10 cellular contexts compared by ENCODE assay signal in genomic region chr3:112357888-112358287, GRCh38. TPM values are rescaled to one million over a fixed set of nuclear protein-coding genes. Genes with fewer than 3 reads are reported as not detected.
DNase-seq lines count a peak whose midpoint lies in the region; ATAC-seq and FAIRE-seq lines count a peak whose summit lies in the region.
"Had no signal": no experiment of that assay in that cellular context is flagged by ENCODE, and none has a peak within 500 bp of the region (broad histone marks: within the 10 kb centered on the region; RNA-seq: fewer than 3 reads in every experiment).

No MANE protein-coding gene starts in this region.

- ATAC-seq in left cardiac atrium (peak; percentile 30 to 64), HG02642 (IDR thresholded peaks at IDR 0.05; ENCODE audit: poor library complexity, unreplicated experiment) (no peak)

- peak; percentile 74 for FAIRE-seq in urothelium cell line (lab: Jason Lieb, UNC)

- intact Hi-C loops in left cardiac atrium (cut with DNase I): no loop called here

- peak; percentile 34 for DNase-seq in stimulated activated CD4-positive, alpha-beta T cell treated with anti-CD3 and anti-CD28 coated beads, Interleukin-15, amount 100 ng/mL, for 24 hours
- no peak for DNase-seq in stimulated activated CD4-positive, alpha-beta T cell treated with anti-CD3 and anti-CD28 coated beads, Interleukin-12 subunit alpha, Interleukin-12 subunit beta, amount 100 ng/mL, for 4 hours
- DNase-seq in activated T-helper 1 cell treated with Interleukin-2 at 50 U/mL for 16 hours (ENCODE audit: low read depth) (peak; percentile 6), left cardiac atrium (no peak), urothelium cell line (ENCODE audit: low spot score) (no peak), hepatic stellate cell (ENCODE audit: low spot score) (no peak), DMS 273 treated with DMSO at 0.1 percent for 48 hours (lab: John Stamatoyannopoulos, UW) (no peak)
- DNase-seq: NCI-H69, SW 1271 had no signal

RNA-seq across cellular contexts. Expression of gene CD200, which starts 24.9 kb away (rescaled TPM):
- total RNA-seq in left cardiac atrium: 1 to 10 TPM; 5.8 to 6.7 TPM

Comparison
In these comparisons a context has a peak if more than half of its experiments do, and no peak if none do; other contexts are left out.
1. DNase-seq: peak in stimulated activated CD4-positive, alpha-beta T cell treated with anti-CD3 and anti-CD28 coated beads, Interleukin-15, amount 100 ng/mL, for 24 hours (single experiment) and activated T-helper 1 cell treated with Interleukin-2 at 50 U/mL for 16 hours (single experiment); none in stimulated activated CD4-positive, alpha-beta T cell treated with anti-CD3 and anti-CD28 coated beads, Interleukin-12 subunit alpha, Interleukin-12 subunit beta, amount 100 ng/mL, for 4 hours (single experiment), left cardiac atrium (single experiment), urothelium cell line (single experiment), hepatic stellate cell (single experiment) and DMS 273 treated with DMSO at 0.1 percent for 48 hours (single experiment).